In the genomic region with DNA sequence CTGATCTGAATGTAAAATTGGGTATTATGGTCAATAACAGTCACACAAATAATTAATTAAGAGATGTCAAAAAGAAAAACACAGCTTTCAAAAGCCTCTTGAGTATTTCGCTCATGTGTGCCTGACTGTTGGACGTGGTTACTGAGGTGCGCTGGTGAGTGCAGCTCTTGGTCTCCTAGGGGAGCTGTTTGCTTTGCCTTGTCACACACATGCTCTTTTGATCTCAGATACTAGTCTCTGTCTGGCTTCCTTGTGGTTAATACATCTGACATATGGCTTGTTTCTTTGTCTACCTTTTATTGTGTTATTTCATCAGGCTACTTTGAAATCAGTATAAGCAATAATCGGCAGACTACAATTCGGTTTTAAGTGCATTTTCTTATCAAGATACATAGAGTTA, we compare ENCODE assay signal across 12 cellular contexts. TPM values are rescaled to one million over a fixed set of nuclear protein-coding genes. Genes with fewer than 3 reads are reported as not detected.
DNase-seq lines count a peak whose midpoint lies in the region; ATAC-seq lines count a peak whose summit lies in the region.
"Had no signal": no experiment of that assay in that cellular context is flagged by ENCODE, and none has a peak within 500 bp of the region (broad histone marks: within the 10 kb centered on the region; RNA-seq: fewer than 3 reads in every experiment).

No MANE protein-coding gene starts in this region.

- H3K4me3 Mint-ChIP-seq in activated CD4-positive, alpha-beta T cell treated with anti-CD3 and anti-CD28 coated beads for 36 hours: no peak overlapping the region
- no peak overlapping the region for H3K4me3 Mint-ChIP-seq in activated CD4-positive, alpha-beta T cell treated with anti-CD3 and anti-CD28 coated beads, Interleukin-2, amount 10 ng/mL, durations not matched to agents 24 days and 14 days
- H3K4me3 Mint-ChIP-seq in activated naive CD8-positive, alpha-beta T cell treated with anti-CD3 and anti-CD28 coated beads, Interleukin-2, amount 50 U/mL, for 24 hours: no peak overlapping the region
- H3K4me3 Mint-ChIP-seq: activated T-helper 1 cell treated with anti-CD3 and anti-CD28 coated beads, Interleukin-12 subunit alpha, Interleukin-12 subunit beta, Interleukin-2, Interleukin-4 antibody, amounts not matched to agents 30 ng/mL and 10 ng/mL and 1 ng/mL, durations not matched to agents 14 hours and 24 hours and 36 hours; neural crest cell had no signal

- POLR2A ChIA-PET in activated CD4-positive, alpha-beta T cell treated with anti-CD3 and anti-CD28 coated beads for 36 hours (lab: Charles Lee): no interaction called here

- CTCF ChIA-PET in activated CD4-positive, alpha-beta T cell treated with anti-CD3 and anti-CD28 coated beads for 36 hours (lab: Charles Lee): interaction anchor here (1.0 kb wide), 1 partner anchor 214 kb away, joined by 3 read pairs; no protein-coding TSS in a partner anchor

- H3K9me3 Mint-ChIP-seq in activated CD4-positive, alpha-beta T cell treated with anti-CD3 and anti-CD28 coated beads for 36 hours (ENCODE audit: low read depth): no peaks in the 10 kb centered on the region
- no peaks in the 10 kb centered on the region for H3K9me3 Mint-ChIP-seq in activated CD4-positive, alpha-beta T cell treated with anti-CD3 and anti-CD28 coated beads, Interleukin-2, amount 10 ng/mL, durations not matched to agents 24 days and 14 days
- H3K9me3 Mint-ChIP-seq in activated naive CD8-positive, alpha-beta T cell treated with anti-CD3 and anti-CD28 coated beads, Interleukin-2, amount 50 U/mL, for 24 hours: no peaks in the 10 kb centered on the region
- H3K9me3 Mint-ChIP-seq: activated T-helper 1 cell treated with anti-CD3 and anti-CD28 coated beads, Interleukin-12 subunit alpha, Interleukin-12 subunit beta, Interleukin-2, Interleukin-4 antibody, amounts not matched to agents 30 ng/mL and 10 ng/mL and 1 ng/mL, durations not matched to agents 14 hours and 24 hours and 36 hours; neural crest cell had no signal

- intact Hi-C loops in activated CD4-positive, alpha-beta T cell treated with anti-CD3 and anti-CD28 coated beads for 36 hours (cut with DNase I, micrococcal nuclease): no loop called here
- intact Hi-C loops in activated CD4-positive, alpha-beta T cell treated with anti-CD3 and anti-CD28 coated beads, Interleukin-2, amount 10 ng/mL, durations not matched to agents 24 days and 14 days (cut with micrococcal nuclease): no loop called here
- intact Hi-C loops in posterior vena cava (cut with DNase I): no loop called here

- peaks cover 13% of the 10 kb centered on the region for H3K27me3 Mint-ChIP-seq in activated CD4-positive, alpha-beta T cell treated with anti-CD3 and anti-CD28 coated beads for 36 hours
- peaks cover 28% of the 10 kb centered on the region for H3K27me3 Mint-ChIP-seq in activated CD4-positive, alpha-beta T cell treated with anti-CD3 and anti-CD28 coated beads, Interleukin-2, amount 10 ng/mL, durations not matched to agents 24 days and 14 days
- peaks cover 16% of the 10 kb centered on the region for H3K27me3 Mint-ChIP-seq in activated naive CD8-positive, alpha-beta T cell treated with anti-CD3 and anti-CD28 coated beads, Interleukin-2, amount 50 U/mL, for 24 hours

- H3K4me1 Mint-ChIP-seq in activated CD4-positive, alpha-beta T cell treated with anti-CD3 and anti-CD28 coated beads for 36 hours: no peaks in the 10 kb centered on the region
- H3K4me1 Mint-ChIP-seq in activated CD4-positive, alpha-beta T cell treated with anti-CD3 and anti-CD28 coated beads, Interleukin-2, amount 10 ng/mL, durations not matched to agents 24 days and 14 days: no peaks in the 10 kb centered on the region
- H3K4me1 Mint-ChIP-seq in activated naive CD8-positive, alpha-beta T cell treated with anti-CD3 and anti-CD28 coated beads, Interleukin-2, amount 50 U/mL, for 24 hours: peaks cover 3% of the 10 kb centered on the region
- H3K4me1 Mint-ChIP-seq: neural crest cell had no signal

- ATAC-seq in activated CD4-positive, alpha-beta T cell treated with anti-CD3 and anti-CD28 coated beads for 36 hours: no peak
- ATAC-seq in HG03378 (IDR thresholded peaks at IDR 0.05; ENCODE audit: unreplicated experiment): no peak
- ATAC-seq in activated naive CD8-positive, alpha-beta T cell treated with anti-CD3 and anti-CD28 coated beads, Interleukin-2, amount 50 U/mL, for 24 hours: no peak

- H3K36me3 Mint-ChIP-seq in activated CD4-positive, alpha-beta T cell treated with anti-CD3 and anti-CD28 coated beads for 36 hours (ENCODE audit: low read depth): no peaks in the 10 kb centered on the region
- H3K36me3 Mint-ChIP-seq in activated CD4-positive, alpha-beta T cell treated with anti-CD3 and anti-CD28 coated beads, Interleukin-2, amount 10 ng/mL, durations not matched to agents 24 days and 14 days (ENCODE audit: low read depth): no peaks in the 10 kb centered on the region
- H3K36me3 Mint-ChIP-seq in activated naive CD8-positive, alpha-beta T cell treated with anti-CD3 and anti-CD28 coated beads, Interleukin-2, amount 50 U/mL, for 24 hours (ENCODE audit: low read depth): no peaks in the 10 kb centered on the region

- peak; percentile 19 for DNase-seq in activated CD4-positive, alpha-beta T cell treated with anti-CD3 and anti-CD28 coated beads for 36 hours
- no peak for DNase-seq in activated CD4-positive, alpha-beta T cell treated with anti-CD3 and anti-CD28 coated beads, Interleukin-2, amount 10 ng/mL, durations not matched to agents 24 days and 14 days
- peak; percentile 30 for DNase-seq in NCI-H2029 (lab: John Stamatoyannopoulos, UW)
- peak; percentile 7 for DNase-seq in astrocyte of the hippocampus (ENCODE audit: low read depth, low spot score)
- peak; percentile 29 for DNase-seq in posterior vena cava (ENCODE audit: low spot score)
- DNase-seq in activated naive CD8-positive, alpha-beta T cell treated with anti-CD3 and anti-CD28 coated beads, Interleukin-2, amount 50 U/mL, for 24 hours: no peak
- no peak for DNase-seq in stimulated activated CD4-positive, alpha-beta T cell treated with anti-CD3 and anti-CD28 coated beads, Interleukin-4, amount 100 ng/mL, for 1 hour
- DNase-seq: MV-4-11, T-helper 9 cell had no signal

- H3K27ac Mint-ChIP-seq in activated CD4-positive, alpha-beta T cell treated with anti-CD3 and anti-CD28 coated beads for 36 hours: no peak overlapping the region
- H3K27ac Mint-ChIP-seq in activated CD4-positive, alpha-beta T cell treated with anti-CD3 and anti-CD28 coated beads, Interleukin-2, amount 10 ng/mL, durations not matched to agents 24 days and 14 days: no peak overlapping the region
- no peak overlapping the region for H3K27ac Mint-ChIP-seq in activated naive CD8-positive, alpha-beta T cell treated with anti-CD3 and anti-CD28 coated beads, Interleukin-2, amount 50 U/mL, for 24 hours
- H3K27ac Mint-ChIP-seq: activated T-helper 1 cell treated with anti-CD3 and anti-CD28 coated beads, Interleukin-12 subunit alpha, Interleukin-12 subunit beta, Interleukin-2, Interleukin-4 antibody, amounts not matched to agents 30 ng/mL and 10 ng/mL and 1 ng/mL, durations not matched to agents 14 hours and 24 hours and 36 hours had no signal

RNA-seq across cellular contexts. Expression of a gene that starts 51.5 kb away (rescaled TPM):
- not detected for total RNA-seq in activated CD4-positive, alpha-beta T cell treated with anti-CD3 and anti-CD28 coated beads for 36 hours
- not detected in 2 replicates for total RNA-seq in activated CD4-positive, alpha-beta T cell treated with anti-CD3 and anti-CD28 coated beads, Interleukin-2, amount 10 ng/mL, durations not matched to agents 24 days and 14 days
- 10 to 100 TPM; 13.8 to 18.5 TPM for total RNA-seq in posterior vena cava
- total RNA-seq: activated T-helper 1 cell treated with anti-CD3 and anti-CD28 coated beads, Interleukin-12 subunit alpha, Interleukin-12 subunit beta, Interleukin-2, Interleukin-4 antibody, amounts not matched to agents 30 ng/mL and 10 ng/mL and 1 ng/mL, durations not matched to agents 14 hours and 24 hours and 36 hours had no signal

Comparison
In these comparisons a context has a peak if more than half of its experiments do, and no peak if none do; other contexts are left out.
1. DNase-seq: peak in activated CD4-positive, alpha-beta T cell treated with anti-CD3 and anti-CD28 coated beads for 36 hours (single experiment), NCI-H2029 (single experiment), astrocyte of the hippocampus (single experiment) and posterior vena cava (single experiment); none in activated CD4-positive, alpha-beta T cell treated with anti-CD3 and anti-CD28 coated beads, Interleukin-2, amount 10 ng/mL, durations not matched to agents 24 days and 14 days (single experiment), activated naive CD8-positive, alpha-beta T cell treated with anti-CD3 and anti-CD28 coated beads, Interleukin-2, amount 50 U/mL, for 24 hours (single experiment) and stimulated activated CD4-positive, alpha-beta T cell treated with anti-CD3 and anti-CD28 coated beads, Interleukin-4, amount 100 ng/mL, for 1 hour (single experiment).
2. RNA of a gene that starts 51.5 kb away (total RNA-seq): 13.8 to 18.5 TPM in posterior vena cava; not detected in activated CD4-positive, alpha-beta T cell treated with anti-CD3 and anti-CD28 coated beads for 36 hours and not detected in activated CD4-positive, alpha-beta T cell treated with anti-CD3 and anti-CD28 coated beads, Interleukin-2, amount 10 ng/mL, durations not matched to agents 24 days and 14 days; every median in the first group is over 10 times any median in the second.